ENCODE assay signal across 8 cellular contexts in the genomic region with DNA sequence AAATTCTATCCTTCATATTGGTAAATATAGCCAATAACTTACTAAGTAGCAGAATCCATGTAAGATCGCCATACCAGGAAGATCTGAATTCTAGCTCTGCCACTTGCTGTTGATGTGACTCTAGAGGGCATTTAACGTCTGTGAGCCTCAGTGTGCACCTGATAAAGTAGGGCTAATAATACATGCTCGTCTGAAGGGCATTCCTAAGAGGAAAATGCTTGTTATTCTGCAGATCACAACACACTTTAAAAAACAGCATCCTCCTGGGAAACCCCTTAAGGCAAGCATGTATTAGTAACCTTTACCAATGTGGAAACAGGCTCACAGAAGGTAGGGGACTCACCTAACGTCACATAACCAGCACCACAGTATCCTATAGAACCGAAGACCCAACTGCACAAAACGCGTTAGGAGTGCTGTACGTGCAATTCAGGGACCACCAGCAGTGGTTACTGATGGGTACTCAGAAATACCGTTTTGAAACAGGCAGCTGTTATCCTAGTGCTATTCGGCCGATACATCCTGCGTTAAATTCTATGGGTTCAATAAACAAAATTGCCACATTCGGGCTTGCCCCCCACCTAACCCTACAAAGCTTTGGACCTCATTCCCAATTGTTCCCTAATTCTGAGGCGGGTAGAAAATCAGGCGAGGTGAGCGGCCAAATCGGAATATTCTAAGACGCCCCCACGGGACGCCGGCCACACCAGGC. TPM values are rescaled to one million over a fixed set of nuclear protein-coding genes. Genes with fewer than 3 reads are reported as not detected.
A peak's percentile ranks its signal among the peaks of the same experiment; 100 is the strongest.
DNase-seq lines count a peak whose midpoint lies in the region; ATAC-seq and TF ChIP-seq lines count a peak whose summit lies in the region.

No MANE protein-coding gene starts in this region.

- no peaks in the 10 kb centered on the region for H3K9me3 ChIP-seq in esophagus squamous epithelium

- TF ChIP-seq POLR2A in esophagus squamous epithelium (IDR thresholded peaks at IDR 0.05), result no peak

- H3K27ac ChIP-seq in esophagus squamous epithelium, result peak overlapping the region in 3 of 4 donors; percentile 41 to 75 (median 59)
- H3K27ac ChIP-seq in caudate nucleus (ENCODE audit: low read depth, low read length), result no peak overlapping the region

- CTCF ChIA-PET in BJ (lab: Yijun Ruan, JAX), result interaction anchor here (1.0 to 2.5 kb wide), 2 partner anchors 11 to 176 kb away, joined by 4 to 11 read pairs; no protein-coding TSS in a partner anchor

- H3K27me3 ChIP-seq in BJ (ENCODE audit: control insufficient read depth, insufficient read depth, low read length), result no peaks in the 10 kb centered on the region
- no peaks in the 10 kb centered on the region for H3K27me3 ChIP-seq in esophagus squamous epithelium

- WGBS in esophagus squamous epithelium, 2 donors, result 8 to 10% methylated on average over 18 to 20 of the region's 21 CpGs

- no peak for TF ChIP-seq CTCF in BJ (IDR thresholded peaks at IDR 0.05; ENCODE audit: insufficient read depth, low read depth, low read length)
- no peak for TF ChIP-seq CTCF in esophagus squamous epithelium (IDR thresholded peaks at IDR 0.05)

- ATAC-seq in GM18858 (IDR thresholded peaks at IDR 0.05; ENCODE audit: unreplicated experiment) (peak; percentile 21), HG03378 (IDR thresholded peaks at IDR 0.05; ENCODE audit: unreplicated experiment) (peak; percentile 30), HG02981 (IDR thresholded peaks at IDR 0.05; ENCODE audit: unreplicated experiment) (no peak)

- POLR2A ChIA-PET in BJ (lab: Charles Lee), result interaction anchor here (0.6 kb wide), 1 partner anchor 340 kb away, joined by 4 read pairs; no protein-coding TSS in a partner anchor

- H3K36me3 ChIP-seq in BJ (ENCODE audit: control insufficient read depth, insufficient read depth, low read length), result no peaks in the 10 kb centered on the region
- H3K36me3 ChIP-seq in esophagus squamous epithelium, result no peaks in the 10 kb centered on the region

- H3K4me1 ChIP-seq in esophagus squamous epithelium, result peaks cover 0 to 28% (median 12%) of the 10 kb centered on the region in 3 donors

- DNase-seq in BJ (ENCODE audit: low read depth) (no peak), SHP77 (lab: John Stamatoyannopoulos, UW) (peak; percentile 8 to 18), esophagus squamous epithelium (lab: John Stamatoyannopoulos, UW) (no peak), renal cortical epithelial cell (ENCODE audit: low read depth) (peak; percentile 19), caudate nucleus (lab: John Stamatoyannopoulos, UW) (no peak)

- intact Hi-C loops in esophagus squamous epithelium (cut with DNase I), result no loop called here

- peak overlapping the region; percentile 92 for H3K4me3 ChIP-seq in BJ (ENCODE audit: low read depth, low read length)
- peak overlapping the region; percentile 55 to 79 (median 65) for H3K4me3 ChIP-seq in esophagus squamous epithelium

RNA-seq across cellular contexts. Expression of a gene that starts 0.8 kb away (rescaled TPM):
- 5.3 and 10.3 TPM in 2 replicates for polyA plus RNA-seq in BJ (2011; rRNA removed)
- polyA minus RNA-seq in BJ (2011; rRNA and poly(A)+ RNA removed), result 3.5 and 4.8 TPM in 2 replicates
- total RNA-seq in esophagus squamous epithelium (10 to 100 TPM in 2 of 4 donors, 1 to 10 TPM in 2; 2.7 to 10.9 (median 6.8) TPM), renal cortical epithelial cell (0.85 and 17.4 TPM in 2 replicates)

RNA-seq across cellular contexts. Expression of a gene that starts 46.4 kb away (rescaled TPM):
- not detected in 2 replicates for polyA plus RNA-seq in BJ (2011; rRNA removed)
- not detected in 2 replicates for polyA minus RNA-seq in BJ (2011; rRNA and poly(A)+ RNA removed)
- not detected for total RNA-seq in esophagus squamous epithelium
- total RNA-seq in renal cortical epithelial cell, result not detected in 2 replicates

Comparison
In these comparisons a context has a peak if more than half of its experiments do, and no peak if none do; other contexts are left out.
1. DNase-seq: peak in SHP77 (2 of 2) and renal cortical epithelial cell (single experiment); none in BJ (single experiment), esophagus squamous epithelium (single experiment) and caudate nucleus (0 of 61).